Comparison of ENCODE assay signal across 1 cellular context in the genomic region with DNA sequence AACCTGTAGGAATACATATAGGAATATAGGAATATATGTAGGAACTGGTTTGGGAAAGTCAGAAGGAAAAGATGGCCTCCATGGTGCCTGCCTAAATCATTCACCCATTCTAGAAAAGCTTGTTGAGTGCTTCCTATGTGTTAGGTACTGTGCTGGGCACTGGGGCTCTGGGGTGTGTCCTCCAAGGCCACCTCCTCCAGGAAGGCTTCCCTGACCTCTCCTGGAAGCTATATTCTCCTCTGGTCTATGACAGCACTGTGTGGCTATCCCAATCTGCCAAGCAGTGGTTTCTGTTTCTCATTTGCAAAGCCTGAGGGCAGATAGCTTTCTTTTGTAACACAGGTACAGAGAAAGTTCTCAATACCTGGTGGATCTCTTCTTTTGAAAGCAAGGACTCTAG.
TF ChIP-seq lines count a peak whose summit lies in the region.

No MANE protein-coding gene starts in this region.

TF ChIP-seq in HCT116, 20 proteins besides CTCF, POLR2A, EP300 and RAD21 (continued from another document):
- no peak for TF ChIP-seq POLR2AphosphoS5 (IDR thresholded peaks at IDR 0.05; ENCODE audit: low read depth, low read length)
- no peak for TF ChIP-seq SP1 (IDR thresholded peaks at IDR 0.05; ENCODE audit: low read depth)
- TF ChIP-seq, protein P1, sequence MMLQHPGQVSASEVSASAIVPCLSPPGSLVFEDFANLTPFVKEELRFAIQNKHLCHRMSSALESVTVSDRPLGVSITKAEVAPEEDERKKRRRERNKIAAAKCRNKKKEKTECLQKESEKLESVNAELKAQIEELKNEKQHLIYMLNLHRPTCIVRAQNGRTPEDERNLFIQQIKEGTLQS (IDR thresholded peaks at IDR 0.05) = no peak
- TF ChIP-seq JUND (IDR thresholded peaks at IDR 0.05) = no peak
- no peak for TF ChIP-seq SRF (IDR thresholded peaks at IDR 0.05; ENCODE audit: low read depth)
- TF ChIP-seq, protein P2, sequence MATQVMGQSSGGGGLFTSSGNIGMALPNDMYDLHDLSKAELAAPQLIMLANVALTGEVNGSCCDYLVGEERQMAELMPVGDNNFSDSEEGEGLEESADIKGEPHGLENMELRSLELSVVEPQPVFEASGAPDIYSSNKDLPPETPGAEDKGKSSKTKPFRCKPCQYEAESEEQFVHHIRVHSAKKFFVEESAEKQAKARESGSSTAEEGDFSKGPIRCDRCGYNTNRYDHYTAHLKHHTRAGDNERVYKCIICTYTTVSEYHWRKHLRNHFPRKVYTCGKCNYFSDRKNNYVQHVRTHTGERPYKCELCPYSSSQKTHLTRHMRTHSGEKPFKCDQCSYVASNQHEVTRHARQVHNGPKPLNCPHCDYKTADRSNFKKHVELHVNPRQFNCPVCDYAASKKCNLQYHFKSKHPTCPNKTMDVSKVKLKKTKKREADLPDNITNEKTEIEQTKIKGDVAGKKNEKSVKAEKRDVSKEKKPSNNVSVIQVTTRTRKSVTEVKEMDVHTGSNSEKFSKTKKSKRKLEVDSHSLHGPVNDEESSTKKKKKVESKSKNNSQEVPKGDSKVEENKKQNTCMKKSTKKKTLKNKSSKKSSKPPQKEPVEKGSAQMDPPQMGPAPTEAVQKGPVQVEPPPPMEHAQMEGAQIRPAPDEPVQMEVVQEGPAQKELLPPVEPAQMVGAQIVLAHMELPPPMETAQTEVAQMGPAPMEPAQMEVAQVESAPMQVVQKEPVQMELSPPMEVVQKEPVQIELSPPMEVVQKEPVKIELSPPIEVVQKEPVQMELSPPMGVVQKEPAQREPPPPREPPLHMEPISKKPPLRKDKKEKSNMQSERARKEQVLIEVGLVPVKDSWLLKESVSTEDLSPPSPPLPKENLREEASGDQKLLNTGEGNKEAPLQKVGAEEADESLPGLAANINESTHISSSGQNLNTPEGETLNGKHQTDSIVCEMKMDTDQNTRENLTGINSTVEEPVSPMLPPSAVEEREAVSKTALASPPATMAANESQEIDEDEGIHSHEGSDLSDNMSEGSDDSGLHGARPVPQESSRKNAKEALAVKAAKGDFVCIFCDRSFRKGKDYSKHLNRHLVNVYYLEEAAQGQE (IDR thresholded peaks at IDR 0.05; ENCODE audit: low read depth) = no peak
- TF ChIP-seq EZH2phosphoT487 (IDR thresholded peaks at IDR 0.05; ENCODE audit: borderline replicate concordance) = no peak
